Comparison of ENCODE assay signal across 15 cellular contexts in genomic region chr5:142170254-142170953, GRCh38.
"Had no signal": no experiment of that assay in that cellular context is flagged by ENCODE, and none has a peak within 500 bp of the region (broad histone marks: within the 10 kb centered on the region; RNA-seq: fewer than 3 reads in every experiment).

No MANE protein-coding gene starts in this region.

- H3K9me3 Mint-ChIP-seq: activated naive CD8-positive, alpha-beta T cell treated with anti-CD3 and anti-CD28 coated beads for 36 hours had no signal

- FAIRE-seq: islet of Langerhans, pancreas, small intestine had no signal

- H3K4me1 ChIP-seq: pancreas, thyroid gland had no signal

- H3K36me3 ChIP-seq: esophagus squamous epithelium, heart left ventricle, left ventricle myocardium inferior, pancreas, thyroid gland had no signal

- H3K9me3 ChIP-seq: esophagus squamous epithelium, heart left ventricle, left ventricle myocardium inferior, pancreas, thyroid gland had no signal

- H3K36me3 Mint-ChIP-seq: activated CD8-positive, alpha-beta memory T cell treated with anti-CD3 and anti-CD28 coated beads, Interleukin-2, amount 10 ng/mL, durations not matched to agents 7 days and 5 days; activated naive CD8-positive, alpha-beta T cell treated with anti-CD3 and anti-CD28 coated beads for 36 hours had no signal

- H3K27ac ChIP-seq: esophagus squamous epithelium, heart left ventricle, left ventricle myocardium inferior, pancreas, thyroid gland had no signal

- H3K4me1 Mint-ChIP-seq: activated CD8-positive, alpha-beta memory T cell treated with anti-CD3 and anti-CD28 coated beads, Interleukin-2, amount 10 ng/mL, durations not matched to agents 7 days and 5 days; activated naive CD8-positive, alpha-beta T cell treated with anti-CD3 and anti-CD28 coated beads for 36 hours had no signal

- H3K4me3 ChIP-seq: esophagus squamous epithelium, heart left ventricle, left ventricle myocardium inferior, pancreas, thyroid gland had no signal

- DNase-seq: activated CD4-positive, alpha-beta T cell treated with anti-CD3 and anti-CD28 coated beads, Interleukin-2, amount 50 U/mL, for 48 hours; activated CD4-positive, CD25-positive, alpha-beta regulatory T cell treated with anti-CD3 and anti-CD28 coated beads, Interleukin-2, amount 50 U/mL, for 72 hours; activated CD8-positive, alpha-beta memory T cell treated with anti-CD3 and anti-CD28 coated beads, Interleukin-2, amount 10 ng/mL, durations not matched to agents 7 days and 5 days; activated gamma-delta T cell treated with Interleukin-2 at 50 U/mL for 16 hours; activated naive CD8-positive, alpha-beta T cell treated with anti-CD3 and anti-CD28 coated beads for 36 hours; activated T-cell treated with anti-CD3 and anti-CD28 coated beads, Interleukin-2, amount 50 U/mL, for 48 hours; anterior cingulate cortex; esophagus squamous epithelium; foreskin melanocyte; heart left ventricle; left ventricle myocardium inferior; pancreas; thyroid gland had no signal

- ATAC-seq: activated CD8-positive, alpha-beta memory T cell treated with anti-CD3 and anti-CD28 coated beads, Interleukin-2, amount 10 ng/mL, durations not matched to agents 7 days and 5 days; heart left ventricle had no signal

- H3K27me3 ChIP-seq: esophagus squamous epithelium, heart left ventricle, pancreas, thyroid gland had no signal

- H3K4me3 Mint-ChIP-seq: activated CD8-positive, alpha-beta memory T cell treated with anti-CD3 and anti-CD28 coated beads, Interleukin-2, amount 10 ng/mL, durations not matched to agents 7 days and 5 days; activated naive CD8-positive, alpha-beta T cell treated with anti-CD3 and anti-CD28 coated beads for 36 hours had no signal

- H3K27ac Mint-ChIP-seq: activated CD8-positive, alpha-beta memory T cell treated with anti-CD3 and anti-CD28 coated beads, Interleukin-2, amount 10 ng/mL, durations not matched to agents 7 days and 5 days; activated naive CD8-positive, alpha-beta T cell treated with anti-CD3 and anti-CD28 coated beads for 36 hours had no signal
